ENCODE assay signal across 16 cellular contexts in the genomic region with DNA sequence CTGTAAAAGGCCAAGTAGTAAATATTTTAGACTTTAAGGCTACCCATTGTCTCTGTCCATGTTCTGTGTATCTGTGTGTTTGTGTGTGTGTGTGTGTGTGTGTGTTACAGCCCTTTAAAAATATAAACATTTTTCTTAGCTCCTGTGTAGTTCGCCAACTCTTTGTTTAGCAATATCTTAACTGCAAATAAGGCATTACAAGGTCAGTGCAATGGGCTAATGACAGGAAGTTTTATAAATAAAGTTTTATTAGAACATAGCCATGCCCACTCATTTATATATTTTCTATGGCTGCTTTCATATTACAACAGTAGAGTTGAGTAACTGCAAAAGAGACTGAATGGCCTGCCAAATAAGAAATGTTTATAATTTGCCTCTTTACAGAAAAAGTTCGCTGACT.
"Had no signal": no experiment of that assay in that cellular context is flagged by ENCODE, and none has a peak within 500 bp of the region (broad histone marks: within the 10 kb centered on the region; RNA-seq: fewer than 3 reads in every experiment).

No MANE protein-coding gene starts in this region.

- H3K4me1 Mint-ChIP-seq: stimulated activated naive B cell treated with anti-CD40 and anti-IgM and Interleukin-4, amounts not matched to agents 10 μg/mL and 1 μg/mL and 100 μg/mL, for 72 hours had no signal

- H3K27ac Mint-ChIP-seq: activated naive CD4-positive, alpha-beta T cell treated with anti-CD3 and anti-CD28 coated beads, Interleukin-2, amount 10 ng/mL, durations not matched to agents 7 days and 5 days; activated T-helper 2 cell treated with anti-CD3 and anti-CD28 coated beads, Interferon-gamma antibody, Interleukin-2, Interleukin-4, amounts not matched to agents 10 μg/mL and 5 μg/mL and 100 μg/mL, durations not matched to agents 14 hours and 24 hours and 36 hours; stimulated activated naive B cell treated with anti-CD40 and anti-IgM and Interleukin-4, amounts not matched to agents 10 μg/mL and 1 μg/mL and 100 μg/mL, for 72 hours had no signal

- H3K27me3 Mint-ChIP-seq: activated naive CD4-positive, alpha-beta T cell treated with anti-CD3 and anti-CD28 coated beads, Interleukin-2, amount 10 ng/mL, durations not matched to agents 7 days and 5 days; stimulated activated naive B cell treated with anti-CD40 and anti-IgM and Interleukin-4, amounts not matched to agents 10 μg/mL and 1 μg/mL and 100 μg/mL, for 72 hours had no signal

- H3K9me3 Mint-ChIP-seq: activated naive CD4-positive, alpha-beta T cell treated with anti-CD3 and anti-CD28 coated beads, Interleukin-2, amount 10 ng/mL, durations not matched to agents 7 days and 5 days; activated T-helper 2 cell treated with anti-CD3 and anti-CD28 coated beads, Interferon-gamma antibody, Interleukin-2, Interleukin-4, amounts not matched to agents 10 μg/mL and 5 μg/mL and 100 μg/mL, durations not matched to agents 14 hours and 24 hours and 36 hours had no signal

- DNase-seq: activated CD4-positive, alpha-beta T cell treated with anti-CD3 and anti-CD28 coated beads, Interleukin-2, amount 50 U/mL, for 1 hour; activated CD4-positive, CD25-positive, alpha-beta regulatory T cell; activated naive CD4-positive, alpha-beta T cell treated with anti-CD3 and anti-CD28 coated beads, Interleukin-2, amount 10 ng/mL, durations not matched to agents 7 days and 5 days; caudate nucleus; cortex of kidney; effector CD8-positive, alpha-beta T cell; gastrocnemius medialis; heart right ventricle; kidney; posterior cingulate gyrus; right cardiac atrium; stimulated activated naive B cell treated with anti-CD40 and anti-IgM and Interleukin-4, amounts not matched to agents 10 μg/mL and 1 μg/mL and 100 μg/mL, for 72 hours; substantia nigra; T-helper 2 cell; transverse colon had no signal

- H3K9me3 ChIP-seq: gastrocnemius medialis, heart right ventricle, transverse colon had no signal

- H3K4me3 Mint-ChIP-seq: activated naive CD4-positive, alpha-beta T cell treated with anti-CD3 and anti-CD28 coated beads, Interleukin-2, amount 10 ng/mL, durations not matched to agents 7 days and 5 days; stimulated activated naive B cell treated with anti-CD40 and anti-IgM and Interleukin-4, amounts not matched to agents 10 μg/mL and 1 μg/mL and 100 μg/mL, for 72 hours had no signal

- H3K27me3 ChIP-seq: gastrocnemius medialis, heart right ventricle, transverse colon had no signal

- H3K36me3 Mint-ChIP-seq: activated naive CD4-positive, alpha-beta T cell treated with anti-CD3 and anti-CD28 coated beads, Interleukin-2, amount 10 ng/mL, durations not matched to agents 7 days and 5 days; stimulated activated naive B cell treated with anti-CD40 and anti-IgM and Interleukin-4, amounts not matched to agents 10 μg/mL and 1 μg/mL and 100 μg/mL, for 72 hours had no signal

- H3K4me3 ChIP-seq: gastrocnemius medialis, heart right ventricle, transverse colon had no signal

- ATAC-seq: gastrocnemius medialis; heart right ventricle; right cardiac atrium; stimulated activated naive B cell treated with anti-CD40 and anti-IgM and Interleukin-4, amounts not matched to agents 10 μg/mL and 1 μg/mL and 100 μg/mL, for 72 hours had no signal

- H3K36me3 ChIP-seq: gastrocnemius medialis, heart right ventricle, transverse colon had no signal

- H3K27ac ChIP-seq: gastrocnemius medialis, heart right ventricle, transverse colon had no signal

- H3K4me1 ChIP-seq: gastrocnemius medialis, heart right ventricle, transverse colon had no signal
